In genomic region chr4:45323453-45324058, GRCh38 we compare ENCODE assay signal across 1 cellular context.
TF ChIP-seq lines count a peak whose summit lies in the region.

No MANE protein-coding gene starts in this region.

TF ChIP-seq in GM12878, 131 proteins besides CTCF, POLR2A, EP300 and RAD21 (continued from another document):
- no peak for TF ChIP-seq REST (IDR thresholded peaks at IDR 0.05; ENCODE audit: low read depth, low read length)
- no peak for TF ChIP-seq E4F1 (IDR thresholded peaks at IDR 0.05; ENCODE audit: borderline replicate concordance, partially characterized antibody)
- TF ChIP-seq RUNX3 (IDR thresholded peaks at IDR 0.05; ENCODE audit: low read length), result peak; percentile 48; the same call in 1 of the 2 replicates
- peak; percentile 39; the same call in 1 of the 2 replicates for TF ChIP-seq ZBED1 (IDR thresholded peaks at IDR 0.05; ENCODE audit: borderline replicate concordance)
- TF ChIP-seq POLR2AphosphoS2 (IDR thresholded peaks at IDR 0.05; ENCODE audit: low read depth, low read length), result no peak
- TF ChIP-seq STAT1 (conservative IDR thresholded peaks at IDR 0.05), result no peak
- peak in 1 of 2 experiments; percentile 28; a peak in 1 of 4 replicates for TF ChIP-seq ETV6 (conservative IDR thresholded peaks at IDR 0.05 in 1 of 2, IDR thresholded peaks at IDR 0.05 in 1 of 2; ENCODE audit: borderline replicate concordance in 1 of 2, low read depth in 1 of 2)
